9 cellular contexts compared by ENCODE assay signal in genomic region chr3:71064288-71064975, GRCh38.
DNase-seq lines count a peak whose midpoint lies in the region; ATAC-seq and TF ChIP-seq lines count a peak whose summit lies in the region.
"Had no signal": no experiment of that assay in that cellular context is flagged by ENCODE, and none has a peak within 500 bp of the region (broad histone marks: within the 10 kb centered on the region; RNA-seq: fewer than 3 reads in every experiment).

No MANE protein-coding gene starts in this region.

- H3K27me3 ChIP-seq in esophagus (ENCODE audit: control insufficient read depth in 1 of 2, insufficient read depth in 2 of 2, low read length in 2 of 2) (no peaks in the 10 kb centered on the region), muscle layer of colon (ENCODE audit: control insufficient read depth in 1 of 2, insufficient read depth in 2 of 2, low read length in 2 of 2) (no peaks in the 10 kb centered on the region)

- peaks cover 12% of the 10 kb centered on the region for H3K36me3 Mint-ChIP-seq in Calu3 (ENCODE audit: insufficient read depth, unreplicated experiment)

- WGBS in esophagus, 2 donors, result 0% methylated on average over 38 to 51 of the region's 51 CpGs

- no peak overlapping the region for H3K4me3 Mint-ChIP-seq in Calu3 (ENCODE audit: low read depth, unreplicated experiment)

- CTCF ChIA-PET in Calu3 (lab: Charles Lee), result interaction anchor here (0.6 kb wide), 1 partner anchor 68 kb away, joined by 4 read pairs; no protein-coding TSS in a partner anchor

- intact Hi-C loops in Calu3 (cut with micrococcal nuclease; ENCODE audit: unreplicated experiment), result loop anchor here (5.0 to 10.0 kb wide), 2 partner anchors 37 to 350 kb away; no protein-coding TSS in a partner anchor

- H3K27ac ChIP-seq in esophagus (ENCODE audit: low read depth in 2 of 2, low read length in 1 of 2), result peak overlapping the region; percentile 98 to 99
- H3K27ac ChIP-seq in muscle layer of colon (ENCODE audit: low read depth, low read length), result peak overlapping the region; percentile 99
- peak overlapping the region; percentile 73 for H3K27ac ChIP-seq in substantia nigra (ENCODE audit: low read depth, low read length, poor library complexity, severe bottlenecking)

- H3K27me3 Mint-ChIP-seq in Calu3 (ENCODE audit: unreplicated experiment), result no peaks in the 10 kb centered on the region

- peak; percentile 30 for ATAC-seq in GM21786 (IDR thresholded peaks at IDR 0.05; ENCODE audit: unreplicated experiment)

- peak overlapping the region; percentile 95 for H3K9ac ChIP-seq in muscle layer of colon (ENCODE audit: low read length)

- no peak overlapping the region for H3K27ac Mint-ChIP-seq in Calu3 (ENCODE audit: unreplicated experiment)

- H3K4me1 Mint-ChIP-seq in Calu3 (ENCODE audit: low read depth, unreplicated experiment), result peaks cover 29% of the 10 kb centered on the region

- H3K4me1 ChIP-seq in esophagus (ENCODE audit: control insufficient read depth in 2 of 2, insufficient read depth in 2 of 2, low read length in 1 of 2) (peaks cover 0 to 2% of the 10 kb centered on the region in 2 donors), muscle layer of colon (ENCODE audit: insufficient read depth, low read length) (peaks cover 64% of the 10 kb centered on the region)

- H3K4me3 ChIP-seq in esophagus (ENCODE audit: low read depth in 1 of 2, low read length in 2 of 2) (peak overlapping the region; percentile 69 to 84), muscle layer of colon (ENCODE audit: low read depth in 1 of 2, low read length in 2 of 2) (peak overlapping the region; percentile 76 to 97)

- no TSS peak for BruUV-seq in Calu3 (replicated peaks; lab: Mats Ljungman, UMichigan)

- no peaks in the 10 kb centered on the region for H3K9me3 Mint-ChIP-seq in Calu3 (ENCODE audit: low read depth, unreplicated experiment)
- H3K9me3 Mint-ChIP-seq: T-helper 1 cell treated with Interleukin-12 subunit alpha and Interleukin-12 subunit beta and Interleukin-4 antibody, amounts not matched to agents 30 μg/mL and 1 μg/mL, for 36 hours had no signal

- no peak for TF ChIP-seq CTCF in Calu3 (IDR thresholded peaks at IDR 0.05; ENCODE audit: unreplicated experiment)

- no peaks in the 10 kb centered on the region for H3K36me3 ChIP-seq in esophagus (ENCODE audit: control insufficient read depth in 2 of 2, insufficient read depth in 2 of 2, low read length in 1 of 2)
- no peaks in the 10 kb centered on the region for H3K36me3 ChIP-seq in muscle layer of colon (ENCODE audit: insufficient read depth, low read length)

- DNase-seq in Calu3 (peak; percentile 61), NCI-H226 (peak; percentile 49), activated T-cell treated with anti-CD3 and anti-CD28 coated beads for 1 hour (ENCODE audit: low read depth) (peak; percentile 47), substantia nigra (lab: John Stamatoyannopoulos, UW) (peak in 18 of 49 donors; percentile 31 to 75 (median 62)), MV-4-11 (lab: John Stamatoyannopoulos, UW) (no peak)

- H3K9me3 ChIP-seq in esophagus (ENCODE audit: control insufficient read depth in 2 of 2, insufficient read depth in 1 of 2, low read depth in 1 of 2, low read length in 1 of 2), result no peaks in the 10 kb centered on the region
- H3K9me3 ChIP-seq in muscle layer of colon (ENCODE audit: low read length), result no peaks in the 10 kb centered on the region
